ENCODE assay signal across 9 cellular contexts in genomic region chr5:87300744-87301143, GRCh38. TPM values are rescaled to one million over a fixed set of nuclear protein-coding genes. Genes with fewer than 3 reads are reported as not detected.
A peak's percentile ranks its signal among the peaks of the same experiment; 100 is the strongest.
DNase-seq lines count a peak whose midpoint lies in the region; ATAC-seq and FAIRE-seq lines count a peak whose summit lies in the region.
"Had no signal": no experiment of that assay in that cellular context is flagged by ENCODE, and none has a peak within 500 bp of the region (broad histone marks: within the 10 kb centered on the region; RNA-seq: fewer than 3 reads in every experiment).

No MANE protein-coding gene starts in this region.

- no peaks in the 10 kb centered on the region for H3K36me3 ChIP-seq in mesendoderm (ENCODE audit: control insufficient read depth, insufficient read depth, low read length)

- DNase-seq in AG20443 (ENCODE audit: low spot score) (peak; percentile 87), HPDE6-E6E7 (ENCODE audit: extremely low spot score) (peak; percentile 85), mesendoderm (peak; percentile 62), NCI-H1092 (lab: John Stamatoyannopoulos, UW) (no peak), frontal cortex (ENCODE audit: low spot score in 2 of 2) (no peak), NCI-H2107 treated with DMSO at 0.1 percent for 48 hours (lab: John Stamatoyannopoulos, UW; ENCODE audit: unreplicated experiment) (no peak)
- DNase-seq in activated T-helper 9 cell treated with anti-CD3 and anti-CD28 coated beads, Interleukin-2, amount 50 U/mL, for 16 hours (ENCODE audit: low read depth): peak; percentile 24

- H3K4me3 ChIP-seq in mesendoderm (ENCODE audit: low read length): no peak overlapping the region

- no peak overlapping the region for H2BK15ac ChIP-seq in mesendoderm (replicated peaks; ENCODE audit: low read depth)

- H3K27ac ChIP-seq in mesendoderm (ENCODE audit: low read depth, low read length): no peak overlapping the region

- peaks cover 14% of the 10 kb centered on the region for H3K79me2 ChIP-seq in mesendoderm (ENCODE audit: control insufficient read depth, insufficient read depth, low read length)

- H3K23ac ChIP-seq in mesendoderm (ENCODE audit: low read length): no peak overlapping the region

- no peak overlapping the region for H4K8ac ChIP-seq in mesendoderm (ENCODE audit: low read depth, low read length)

- 100% methylated on average over 1 of the region's 2 CpGs for WGBS in mesendoderm (ENCODE audit: extremely low coverage, insufficient coverage, low lambda C conversion rate)

- no peaks in the 10 kb centered on the region for H3K4me1 ChIP-seq in mesendoderm (ENCODE audit: control insufficient read depth, low read depth, low read length)

- H3K27me3 ChIP-seq in mesendoderm (ENCODE audit: insufficient read depth, low read length, poor library complexity): no peaks in the 10 kb centered on the region

- no peak overlapping the region for H3K9ac ChIP-seq in mesendoderm (ENCODE audit: low read length)

- H3K18ac ChIP-seq in mesendoderm (ENCODE audit: low read length): no peak overlapping the region

- H3K4ac ChIP-seq in mesendoderm (ENCODE audit: low read depth, low read length): no peak overlapping the region

- H3K4me2 ChIP-seq in mesendoderm (ENCODE audit: low read length): no peak overlapping the region

- H2BK5ac ChIP-seq in mesendoderm (ENCODE audit: low read length): no peak overlapping the region

- no peak overlapping the region for H4K5ac ChIP-seq in mesendoderm (ENCODE audit: low read length)

- H3K56ac ChIP-seq in mesendoderm (ENCODE audit: low read length): no peak overlapping the region

- no peak overlapping the region for H2AK5ac ChIP-seq in mesendoderm (ENCODE audit: low read length)

- peaks cover 7% of the 10 kb centered on the region for H3K79me1 ChIP-seq in mesendoderm (ENCODE audit: low read length)

- no peak for FAIRE-seq in frontal cortex (lab: Jason Lieb, UNC)
- FAIRE-seq: endometrium had no signal

- H2BK120ac ChIP-seq in mesendoderm (ENCODE audit: low read depth, low read length): no peak overlapping the region

- ATAC-seq in HG02852 (IDR thresholded peaks at IDR 0.05; ENCODE audit: unreplicated experiment): no peak

RNA-seq across cellular contexts. Expression of gene RASA1, which starts 33.1 kb away (rescaled TPM):
- 28.8 TPM for polyA plus RNA-seq in mesendoderm (2013, experiment 1 of 2)
- polyA plus RNA-seq in mesendoderm (2013, experiment 2 of 2): 29.0 TPM
- 51.0 TPM for total RNA-seq in frontal cortex

Comparison
In these comparisons a context has a peak if more than half of its experiments do, and no peak if none do; other contexts are left out.
1. DNase-seq: peak in AG20443 (single experiment), HPDE6-E6E7 (single experiment), activated T-helper 9 cell treated with anti-CD3 and anti-CD28 coated beads, Interleukin-2, amount 50 U/mL, for 16 hours (single experiment) and mesendoderm (single experiment); none in NCI-H1092 (single experiment), frontal cortex (0 of 2) and NCI-H2107 treated with DMSO at 0.1 percent for 48 hours (single experiment).